Comparison of ENCODE assay signal across 18 cellular contexts in the genomic region with DNA sequence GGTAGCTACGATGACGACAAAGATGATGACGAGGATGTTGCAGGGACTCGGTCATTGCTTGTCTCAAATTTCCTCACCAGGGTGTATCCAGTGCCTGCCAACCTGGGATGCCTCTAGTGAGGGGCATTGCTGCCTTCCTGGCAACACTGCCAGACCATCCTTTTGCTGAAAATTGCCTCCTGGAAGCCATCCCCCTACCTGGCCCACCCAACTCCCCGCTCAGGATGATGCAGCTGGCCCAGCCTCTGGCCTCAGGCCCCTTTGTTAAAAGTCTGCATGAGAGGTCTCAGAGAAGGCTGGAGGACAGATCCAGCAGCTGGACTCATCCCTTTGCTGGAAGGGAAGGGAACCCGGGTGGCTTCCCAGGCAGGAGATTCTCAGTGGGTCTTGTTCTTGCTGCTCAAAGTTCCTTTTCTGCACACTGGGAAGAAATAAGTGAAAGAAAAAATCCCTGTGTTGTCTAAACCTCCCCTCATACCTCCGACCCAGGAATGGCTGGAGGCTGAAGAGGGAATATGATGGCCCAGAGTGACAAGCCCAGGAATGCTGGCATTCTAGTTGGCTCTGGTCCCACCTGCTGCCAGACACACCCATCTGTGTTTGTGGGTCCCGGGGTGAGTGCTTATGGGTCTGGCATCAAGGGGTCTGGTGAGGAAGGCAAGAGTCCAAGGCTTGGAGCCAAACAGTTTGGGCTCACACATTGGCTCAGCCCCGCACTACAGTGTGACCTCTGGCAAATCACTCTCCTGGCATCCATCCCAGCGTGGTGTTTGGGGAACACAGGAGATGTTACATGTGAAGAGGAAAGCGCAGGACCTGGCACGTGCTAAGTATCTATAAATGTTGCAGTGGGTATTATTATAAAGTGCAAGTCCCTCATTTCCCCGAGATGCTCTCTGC. TPM values are rescaled to one million over a fixed set of nuclear protein-coding genes. Genes with fewer than 3 reads are reported as not detected.
DNase-seq lines count a peak whose midpoint lies in the region; ATAC-seq and TF ChIP-seq lines count a peak whose summit lies in the region.
"Had no signal": no experiment of that assay in that cellular context is flagged by ENCODE, and none has a peak within 500 bp of the region (broad histone marks: within the 10 kb centered on the region; RNA-seq: fewer than 3 reads in every experiment).

No MANE protein-coding gene starts in this region.

- POLR2A ChIA-PET in CD8-positive, alpha-beta T cell (lab: Charles Lee), result no interaction called here

- H3K4me1 Mint-ChIP-seq in CD8-positive, alpha-beta T cell (ENCODE audit: low read depth), result peaks cover 3% of the 10 kb centered on the region
- H3K4me1 Mint-ChIP-seq in immature natural killer cell, result peaks cover 0 to 3% of the 10 kb centered on the region in 2 donors
- H3K4me1 Mint-ChIP-seq: activated CD4-positive, alpha-beta T cell treated with anti-CD3 and anti-CD28 coated beads, Interleukin-2, amount 10 ng/mL, durations not matched to agents 7 days and 5 days had no signal

- H3K9me3 ChIP-seq in CD8-positive, alpha-beta T cell (ENCODE audit: low read length), result no peaks in the 10 kb centered on the region
- H3K9me3 ChIP-seq: A549, transverse colon had no signal

- no peaks in the 10 kb centered on the region for H3K4me1 ChIP-seq in CD8-positive, alpha-beta T cell (ENCODE audit: insufficient read depth, low read length)
- H3K4me1 ChIP-seq: A549 had no signal

- H3K27ac ChIP-seq in CD8-positive, alpha-beta T cell (ENCODE audit: low read depth, low read length), result no peak overlapping the region
- H3K27ac ChIP-seq: A549, C4-2B, transverse colon had no signal

- H3K9me3 Mint-ChIP-seq in CD8-positive, alpha-beta T cell, result no peaks in the 10 kb centered on the region
- H3K9me3 Mint-ChIP-seq in immature natural killer cell, result no peaks in the 10 kb centered on the region
- H3K9me3 Mint-ChIP-seq: activated CD4-positive, alpha-beta T cell treated with anti-CD3 and anti-CD28 coated beads, Interleukin-2, amount 10 ng/mL, durations not matched to agents 7 days and 5 days; mesothelial cell of epicardium; neural crest cell had no signal

- H3K27me3 Mint-ChIP-seq in CD8-positive, alpha-beta T cell (ENCODE audit: low read depth), result peaks cover 39% of the 10 kb centered on the region
- peaks cover 3 to 14% (median 8%) of the 10 kb centered on the region in 3 donors for H3K27me3 Mint-ChIP-seq in immature natural killer cell (ENCODE audit: low read depth in 3 of 3)

- no peaks in the 10 kb centered on the region for H3K36me3 ChIP-seq in CD8-positive, alpha-beta T cell (ENCODE audit: insufficient read depth, low read length)
- H3K36me3 ChIP-seq: transverse colon had no signal

- DNase-seq in NCI-H345 (lab: John Stamatoyannopoulos, UW) (peak; percentile 40), NCI-H345 treated with DMSO at 0.1 percent for 48 hours (lab: John Stamatoyannopoulos, UW; ENCODE audit: unreplicated experiment) (no peak), NCI-H2171 (lab: John Stamatoyannopoulos, UW) (peak; percentile 56), Right ventricle myocardium inferior (ENCODE audit: missing footprints) (no peak), sciatic nerve (ENCODE audit: low spot score) (peak; percentile 58), immature natural killer cell (no peak)
- no peak for DNase-seq in CD8-positive, alpha-beta T cell
- DNase-seq: activated T-cell treated with anti-CD3 and anti-CD28 coated beads for 4 hours, cortex of kidney, NCI-H2029 had no signal

- ATAC-seq in Right ventricle myocardium inferior (peak; percentile 71), sciatic nerve (no peak), GM21390 (IDR thresholded peaks at IDR 0.05; ENCODE audit: unreplicated experiment) (no peak)
- no peak for ATAC-seq in CD8-positive, alpha-beta T cell

- intact Hi-C loops in Right ventricle myocardium inferior (cut with DNase I) (no loop called here), sciatic nerve (cut with DNase I) (no loop called here)
- intact Hi-C loops in CD8-positive, alpha-beta T cell (cut with DNase I, micrococcal nuclease), result loop anchor here in 1 of 2 experiments (5.0 kb wide), 1 partner anchor 490 kb away; no protein-coding TSS in a partner anchor

- no peak overlapping the region for H3K4me3 ChIP-seq in CD8-positive, alpha-beta T cell (ENCODE audit: low read depth, low read length)
- H3K4me3 ChIP-seq: A549, transverse colon had no signal

- TF ChIP-seq CTCF in CD8-positive, alpha-beta T cell (IDR thresholded peaks at IDR 0.05), result no peak

- no peaks in the 10 kb centered on the region for H3K36me3 Mint-ChIP-seq in CD8-positive, alpha-beta T cell
- H3K36me3 Mint-ChIP-seq in immature natural killer cell, result no peaks in the 10 kb centered on the region
- H3K36me3 Mint-ChIP-seq: mesothelial cell of epicardium had no signal

- CTCF ChIA-PET in CD8-positive, alpha-beta T cell (lab: Charles Lee), result interaction anchor here (0.8 to 6.5 kb wide), 5 partner anchors 15 to 437 kb away, joined by 3 to 91 read pairs (median 12); no protein-coding TSS in a partner anchor

- H3K27ac Mint-ChIP-seq in CD8-positive, alpha-beta T cell, result no peak overlapping the region
- no peak overlapping the region for H3K27ac Mint-ChIP-seq in immature natural killer cell
- H3K27ac Mint-ChIP-seq: activated CD4-positive, alpha-beta T cell treated with anti-CD3 and anti-CD28 coated beads, Interleukin-2, amount 10 ng/mL, durations not matched to agents 7 days and 5 days; mesothelial cell of epicardium had no signal

- peaks cover 13% of the 10 kb centered on the region for H3K27me3 ChIP-seq in CD8-positive, alpha-beta T cell (ENCODE audit: insufficient read depth, low read length)

- no peak overlapping the region for H3K4me3 Mint-ChIP-seq in CD8-positive, alpha-beta T cell
- H3K4me3 Mint-ChIP-seq in immature natural killer cell, result no peak overlapping the region
- H3K4me3 Mint-ChIP-seq: activated CD4-positive, alpha-beta T cell treated with anti-CD3 and anti-CD28 coated beads, Interleukin-2, amount 10 ng/mL, durations not matched to agents 7 days and 5 days; mesothelial cell of epicardium; neural crest cell had no signal

RNA-seq across cellular contexts. Expression of gene FNDC5, which starts 6.7 kb away (rescaled TPM):
- 139 TPM for total RNA-seq in Right ventricle myocardium inferior
- total RNA-seq in sciatic nerve, result 1.6 TPM
- total RNA-seq in CD8-positive, alpha-beta T cell, result not detected
- not detected for polyA plus RNA-seq in immature natural killer cell
- total RNA-seq: activated CD4-positive, alpha-beta T cell treated with anti-CD3 and anti-CD28 coated beads, Interleukin-2, amount 10 ng/mL, durations not matched to agents 7 days and 5 days had no signal

RNA-seq across cellular contexts. Expression of gene HPCA, which starts 8.8 kb away (rescaled TPM):
- total RNA-seq in Right ventricle myocardium inferior, result not detected
- 0.27 TPM for total RNA-seq in sciatic nerve
- total RNA-seq in CD8-positive, alpha-beta T cell, result not detected
- not detected for polyA plus RNA-seq in immature natural killer cell
- total RNA-seq: activated CD4-positive, alpha-beta T cell treated with anti-CD3 and anti-CD28 coated beads, Interleukin-2, amount 10 ng/mL, durations not matched to agents 7 days and 5 days; kidney epithelial cell had no signal

RNA-seq across cellular contexts. Expression of gene TMEM54, which starts 23.7 kb away (rescaled TPM):
- 10.9 TPM for total RNA-seq in Right ventricle myocardium inferior
- 12.3 TPM for total RNA-seq in sciatic nerve
- total RNA-seq in CD8-positive, alpha-beta T cell, result not detected
- not detected for polyA plus RNA-seq in immature natural killer cell
- total RNA-seq: activated CD4-positive, alpha-beta T cell treated with anti-CD3 and anti-CD28 coated beads, Interleukin-2, amount 10 ng/mL, durations not matched to agents 7 days and 5 days had no signal

Comparison
In these comparisons a context has a peak if more than half of its experiments do, and no peak if none do; other contexts are left out.
1. DNase-seq: peak in NCI-H345 (single experiment), NCI-H2171 (single experiment) and sciatic nerve (single experiment); none in NCI-H345 treated with DMSO at 0.1 percent for 48 hours (single experiment), Right ventricle myocardium inferior (single experiment), CD8-positive, alpha-beta T cell (0 of 7) and immature natural killer cell (0 of 3).
2. RNA of gene FNDC5, which starts 6.7 kb away (total RNA-seq): 139 TPM in Right ventricle myocardium inferior (single experiment); 1.6 TPM in sciatic nerve (single experiment) and not detected in CD8-positive, alpha-beta T cell; every median in the first group is over 10 times any median in the second.